In the genomic region with DNA sequence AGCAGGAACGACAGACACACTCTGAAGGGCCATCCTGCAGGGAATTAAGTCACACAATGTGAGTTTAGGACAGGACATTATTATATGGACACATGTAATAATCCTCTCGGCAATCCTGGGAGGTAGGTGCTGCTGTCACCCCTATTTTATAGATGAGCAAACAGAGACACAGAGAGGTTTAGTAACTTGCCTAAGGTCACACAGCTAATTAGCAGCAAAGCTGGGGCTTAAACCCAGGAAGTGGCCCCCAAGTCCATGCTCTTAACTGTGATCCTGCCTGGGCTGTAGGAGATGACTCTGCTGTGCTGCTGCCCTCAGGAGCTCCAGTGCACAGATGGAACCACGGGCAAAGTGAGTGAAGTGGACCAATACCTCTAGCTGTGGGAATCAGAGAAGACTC, we compare ENCODE assay signal across 28 cellular contexts.
"Had no signal": no experiment of that assay in that cellular context is flagged by ENCODE, and none has a peak within 500 bp of the region (broad histone marks: within the 10 kb centered on the region; RNA-seq: fewer than 3 reads in every experiment).

No MANE protein-coding gene starts in this region.

- H3K27me3 ChIP-seq: pancreas, upper lobe of left lung, vagina had no signal

- H3K4me1 Mint-ChIP-seq: immature natural killer cell; memory B cell; stimulated activated memory B cell treated with anti-CD40 and anti-IgM and Interleukin-4, amounts not matched to agents 10 μg/mL and 1 μg/mL and 100 μg/mL, for 72 hours; stimulated activated naive CD8-positive, alpha-beta T cell treated with anti-CD3 and anti-CD28 coated beads, Interleukin-15, amount 100 ng/mL, for 72 hours had no signal

- H3K4me2 ChIP-seq: smooth muscle cell had no signal

- FAIRE-seq: islet of Langerhans, pancreas had no signal

- H3K4me1 ChIP-seq: pancreas, prostate gland, tibial nerve, vagina had no signal

- H3K4me3 Mint-ChIP-seq: immature natural killer cell; memory B cell; naive thymus-derived CD4-positive, alpha-beta T cell; natural killer cell treated with Interleukin-12 subunit alpha and Interleukin-12 subunit beta and Interleukin-15 and Interleukin-18, amount 100 ng/mL, for 72 hours; stimulated activated memory B cell treated with anti-CD40 and anti-IgM and Interleukin-4, amounts not matched to agents 10 μg/mL and 1 μg/mL and 100 μg/mL, for 72 hours; stimulated activated naive CD8-positive, alpha-beta T cell treated with anti-CD3 and anti-CD28 coated beads, Interleukin-15, amount 100 ng/mL, for 72 hours had no signal

- H3K27ac ChIP-seq: left ventricle myocardium inferior, prostate gland, tibial nerve, upper lobe of left lung, vagina had no signal

- ATAC-seq: naive thymus-derived CD4-positive, alpha-beta T cell; natural killer cell treated with Interleukin-12 subunit alpha and Interleukin-12 subunit beta and Interleukin-15 and Interleukin-18, amount 100 ng/mL, for 72 hours; right cardiac atrium; stimulated activated memory B cell treated with anti-CD40 and anti-IgM and Interleukin-4, amounts not matched to agents 10 μg/mL and 1 μg/mL and 100 μg/mL, for 72 hours; stimulated activated naive CD8-positive, alpha-beta T cell treated with anti-CD3 and anti-CD28 coated beads, Interleukin-15, amount 100 ng/mL, for 72 hours had no signal

- H3K36me3 ChIP-seq: left ventricle myocardium inferior, pancreas, prostate gland, tibial nerve, upper lobe of left lung, vagina had no signal

- H3K27ac Mint-ChIP-seq: immature natural killer cell; memory B cell; naive thymus-derived CD4-positive, alpha-beta T cell; natural killer cell treated with Interleukin-12 subunit alpha and Interleukin-12 subunit beta and Interleukin-15 and Interleukin-18, amount 100 ng/mL, for 72 hours; stimulated activated memory B cell treated with anti-CD40 and anti-IgM and Interleukin-4, amounts not matched to agents 10 μg/mL and 1 μg/mL and 100 μg/mL, for 72 hours had no signal

- H3K36me3 Mint-ChIP-seq: immature natural killer cell; memory B cell; naive thymus-derived CD4-positive, alpha-beta T cell; natural killer cell treated with Interleukin-12 subunit alpha and Interleukin-12 subunit beta and Interleukin-15 and Interleukin-18, amount 100 ng/mL, for 72 hours; stimulated activated memory B cell treated with anti-CD40 and anti-IgM and Interleukin-4, amounts not matched to agents 10 μg/mL and 1 μg/mL and 100 μg/mL, for 72 hours had no signal

- H3K4me3 ChIP-seq: left ventricle myocardium inferior, lung, mucosa of descending colon, pancreas, prostate gland, smooth muscle cell, tibial nerve, upper lobe of left lung, vagina had no signal

- H3K9me3 Mint-ChIP-seq: immature natural killer cell; memory B cell; naive thymus-derived CD4-positive, alpha-beta T cell; natural killer cell treated with Interleukin-12 subunit alpha and Interleukin-12 subunit beta and Interleukin-15 and Interleukin-18, amount 100 ng/mL, for 72 hours; stimulated activated memory B cell treated with anti-CD40 and anti-IgM and Interleukin-4, amounts not matched to agents 10 μg/mL and 1 μg/mL and 100 μg/mL, for 72 hours; stimulated activated naive CD8-positive, alpha-beta T cell treated with anti-CD3 and anti-CD28 coated beads, Interleukin-15, amount 100 ng/mL, for 72 hours had no signal

- H3K9me3 ChIP-seq: left ventricle myocardium inferior, mucosa of descending colon, pancreas, prostate gland, tibial nerve, upper lobe of left lung, vagina had no signal

- DNase-seq: hypothalamus; immature natural killer cell; left ventricle myocardium inferior; midbrain; naive thymus-derived CD4-positive, alpha-beta T cell; nucleus accumbens; posterior cingulate gyrus; retina; right cardiac atrium; stimulated activated CD4-positive, alpha-beta T cell treated with anti-CD3 and anti-CD28 coated beads, Interleukin-1b, Interleukin-23, amount 100 ng/mL, for 48 hours; stimulated activated CD4-positive, alpha-beta T cell treated with anti-CD3 and anti-CD28 coated beads, Interleukin-2, amount 100 ng/mL, for 48 hours; stimulated activated CD4-positive, alpha-beta T cell treated with anti-CD3 and anti-CD28 coated beads, Interleukin-4, amount 100 ng/mL, for 4 hours; stimulated activated CD8-positive, alpha-beta memory T cell treated with anti-CD3 and anti-CD28 coated beads, Interleukin-4, amount 100 ng/mL, for 48 hours; stimulated activated naive CD4-positive, alpha-beta T cell treated with Interleukin-2 at 50 U/mL for 16 hours; stimulated activated naive CD8-positive, alpha-beta T cell treated with anti-CD3 and anti-CD28 coated beads, Interleukin-15, amount 100 ng/mL, for 72 hours; substantia nigra; upper lobe of left lung had no signal
